Comparison of ENCODE assay signal across 10 cellular contexts in the genomic region with DNA sequence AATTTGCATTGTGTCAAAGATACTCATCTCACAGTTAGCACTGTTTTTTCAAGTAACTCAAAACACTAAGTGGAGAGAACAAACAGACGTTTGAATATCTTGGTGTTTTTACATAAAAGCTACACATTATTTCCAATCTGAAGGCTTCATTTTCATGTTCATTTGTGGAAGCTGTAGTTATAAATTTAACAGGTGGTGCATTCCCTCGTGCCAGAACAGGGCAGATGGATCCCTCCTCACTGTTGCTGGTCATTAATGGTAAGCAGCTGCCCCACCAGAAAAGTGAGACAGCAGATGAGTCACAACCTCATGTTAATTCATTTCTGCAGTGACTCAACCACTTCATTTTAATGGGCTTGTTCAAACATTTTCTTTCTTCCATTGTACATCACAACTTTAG.
A peak's percentile ranks its signal among the peaks of the same experiment; 100 is the strongest.
DNase-seq lines count a peak whose midpoint lies in the region; ATAC-seq lines count a peak whose summit lies in the region.
"Had no signal": no experiment of that assay in that cellular context is flagged by ENCODE, and none has a peak within 500 bp of the region (broad histone marks: within the 10 kb centered on the region; RNA-seq: fewer than 3 reads in every experiment).

No MANE protein-coding gene starts in this region.

- H3K4me3 Mint-ChIP-seq in activated CD4-positive, alpha-beta T cell treated with anti-CD3 and anti-CD28 coated beads, Interleukin-2, amount 10 ng/mL, durations not matched to agents 7 days and 5 days, result no peak overlapping the region
- H3K4me3 Mint-ChIP-seq: naive B cell had no signal

- ATAC-seq in GM21786 (IDR thresholded peaks at IDR 0.05; ENCODE audit: unreplicated experiment) (peak; percentile 51), GM18519 (IDR thresholded peaks at IDR 0.05; ENCODE audit: low FRiP score, unreplicated experiment) (no peak)

- POLR2A ChIA-PET in activated CD4-positive, alpha-beta T cell treated with anti-CD3 and anti-CD28 coated beads, Interleukin-2, amount 10 ng/mL, durations not matched to agents 7 days and 5 days (lab: Charles Lee), result no interaction called here

- CTCF ChIA-PET in activated CD4-positive, alpha-beta T cell treated with anti-CD3 and anti-CD28 coated beads, Interleukin-2, amount 10 ng/mL, durations not matched to agents 7 days and 5 days (lab: Charles Lee), result no interaction called here

- DNase-seq in A172 (ENCODE audit: low spot score) (peak; percentile 75), SHP77 (lab: John Stamatoyannopoulos, UW) (peak; percentile 82 to 89), glomerular endothelial cell (ENCODE audit: extremely low read depth, low read depth, low spot score) (peak; percentile 25), ureter (ENCODE audit: low spot score) (no peak), posterior vena cava (ENCODE audit: low spot score) (no peak)
- no peak for DNase-seq in activated CD4-positive, alpha-beta T cell treated with anti-CD3 and anti-CD28 coated beads, Interleukin-2, amount 10 ng/mL, durations not matched to agents 7 days and 5 days
- DNase-seq: effector CD4-positive, alpha-beta T cell; naive B cell had no signal

- no peaks in the 10 kb centered on the region for H3K36me3 Mint-ChIP-seq in activated CD4-positive, alpha-beta T cell treated with anti-CD3 and anti-CD28 coated beads, Interleukin-2, amount 10 ng/mL, durations not matched to agents 7 days and 5 days (ENCODE audit: low read depth)
- H3K36me3 Mint-ChIP-seq: naive B cell had no signal

- intact Hi-C loops in posterior vena cava (cut with DNase I), result no loop called here

- no peaks in the 10 kb centered on the region for H3K27me3 Mint-ChIP-seq in activated CD4-positive, alpha-beta T cell treated with anti-CD3 and anti-CD28 coated beads, Interleukin-2, amount 10 ng/mL, durations not matched to agents 7 days and 5 days
- H3K27me3 Mint-ChIP-seq: naive B cell had no signal

- H3K27ac Mint-ChIP-seq in activated CD4-positive, alpha-beta T cell treated with anti-CD3 and anti-CD28 coated beads, Interleukin-2, amount 10 ng/mL, durations not matched to agents 7 days and 5 days, result no peak overlapping the region
- H3K27ac Mint-ChIP-seq: naive B cell had no signal

- H3K9me3 Mint-ChIP-seq in activated CD4-positive, alpha-beta T cell treated with anti-CD3 and anti-CD28 coated beads, Interleukin-2, amount 10 ng/mL, durations not matched to agents 7 days and 5 days, result no peaks in the 10 kb centered on the region

- H3K4me1 Mint-ChIP-seq in activated CD4-positive, alpha-beta T cell treated with anti-CD3 and anti-CD28 coated beads, Interleukin-2, amount 10 ng/mL, durations not matched to agents 7 days and 5 days, result no peaks in the 10 kb centered on the region
- H3K4me1 Mint-ChIP-seq: naive B cell had no signal

Comparison
In these comparisons a context has a peak if more than half of its experiments do, and no peak if none do; other contexts are left out.
1. DNase-seq: peak in A172 (single experiment), SHP77 (2 of 2) and glomerular endothelial cell (single experiment); none in ureter (single experiment), posterior vena cava (single experiment) and activated CD4-positive, alpha-beta T cell treated with anti-CD3 and anti-CD28 coated beads, Interleukin-2, amount 10 ng/mL, durations not matched to agents 7 days and 5 days (single experiment).